9 cellular contexts compared by ENCODE assay signal in genomic region chr16:80924372-80924978, GRCh38.
DNase-seq lines count a peak whose midpoint lies in the region; ATAC-seq and TF ChIP-seq lines count a peak whose summit lies in the region.
"Had no signal": no experiment of that assay in that cellular context is flagged by ENCODE, and none has a peak within 500 bp of the region (broad histone marks: within the 10 kb centered on the region; RNA-seq: fewer than 3 reads in every experiment).

No MANE protein-coding gene starts in this region.

- peaks cover 5% of the 10 kb centered on the region for H3K36me3 Mint-ChIP-seq in Caco-2 (ENCODE audit: insufficient read depth, unreplicated experiment)
- H3K36me3 Mint-ChIP-seq in stimulated activated naive B cell treated with anti-CD40 and anti-IgM and Interleukin-4, amounts not matched to agents 10 μg/mL and 1 μg/mL and 100 μg/mL, for 72 hours, result peaks cover 0 to 5% of the 10 kb centered on the region in 2 donors
- no peaks in the 10 kb centered on the region for H3K36me3 Mint-ChIP-seq in mesothelial cell of epicardium

- H3K9me3 ChIP-seq in Caco-2, result no peaks in the 10 kb centered on the region
- no peaks in the 10 kb centered on the region for H3K9me3 ChIP-seq in Peyer's patch
- H3K9me3 ChIP-seq in adipocyte (ENCODE audit: control insufficient read depth, low read length), result no peaks in the 10 kb centered on the region

- H3K27ac Mint-ChIP-seq in Caco-2 (ENCODE audit: unreplicated experiment) (no peak overlapping the region), mesothelial cell of epicardium (no peak overlapping the region)
- H3K27ac Mint-ChIP-seq in stimulated activated naive B cell treated with anti-CD40 and anti-IgM and Interleukin-4, amounts not matched to agents 10 μg/mL and 1 μg/mL and 100 μg/mL, for 72 hours, result no peak overlapping the region

- no peak overlapping the region for H3K4me3 Mint-ChIP-seq in Caco-2 (ENCODE audit: unreplicated experiment)
- no peak overlapping the region for H3K4me3 Mint-ChIP-seq in stimulated activated naive B cell treated with anti-CD40 and anti-IgM and Interleukin-4, amounts not matched to agents 10 μg/mL and 1 μg/mL and 100 μg/mL, for 72 hours
- H3K4me3 Mint-ChIP-seq in mesothelial cell of epicardium, result no peak overlapping the region
- H3K4me3 Mint-ChIP-seq: naive B cell had no signal

- peak; percentile 15 to 55 for TF ChIP-seq CTCF in Caco-2 (IDR thresholded peaks at IDR 0.05; ENCODE audit: insufficient read depth in 1 of 2, low read depth in 1 of 2, low read length in 1 of 2, severe bottlenecking in 1 of 2, unreplicated experiment in 1 of 2)
- peak in 4 of 6 experiments; percentile 24 to 53 (median 46) for TF ChIP-seq CTCF in Peyer's patch (IDR thresholded peaks at IDR 0.05)
- TF ChIP-seq CTCF in mesothelial cell of epicardium (IDR thresholded peaks at IDR 0.05; ENCODE audit: unreplicated experiment), result no peak

- H3K4me1 Mint-ChIP-seq in Caco-2 (ENCODE audit: low read depth, unreplicated experiment) (no peaks in the 10 kb centered on the region), mesothelial cell of epicardium (peaks cover 2% of the 10 kb centered on the region)
- H3K4me1 Mint-ChIP-seq in stimulated activated naive B cell treated with anti-CD40 and anti-IgM and Interleukin-4, amounts not matched to agents 10 μg/mL and 1 μg/mL and 100 μg/mL, for 72 hours, result peaks cover 0 to 2% of the 10 kb centered on the region in 2 donors
- H3K4me1 Mint-ChIP-seq: naive B cell had no signal

- intact Hi-C loops in Caco-2 (cut with micrococcal nuclease; ENCODE audit: unreplicated experiment), result no loop called here

- H3K36me3 ChIP-seq in Caco-2 (ENCODE audit: control insufficient read depth, insufficient read depth, low read length) (no peaks in the 10 kb centered on the region), Peyer's patch (no peaks in the 10 kb centered on the region), adipocyte (ENCODE audit: control insufficient read depth, insufficient read depth, low read length, severe bottlenecking) (no peaks in the 10 kb centered on the region)

- no TSS peak for BruUV-seq in Caco-2 (replicated peaks; lab: Mats Ljungman, UMichigan)

- H3K27me3 Mint-ChIP-seq in Caco-2 (ENCODE audit: insufficient read depth, unreplicated experiment) (no peaks in the 10 kb centered on the region), mesothelial cell of epicardium (ENCODE audit: low read depth) (peaks cover 18% of the 10 kb centered on the region)
- H3K27me3 Mint-ChIP-seq in stimulated activated naive B cell treated with anti-CD40 and anti-IgM and Interleukin-4, amounts not matched to agents 10 μg/mL and 1 μg/mL and 100 μg/mL, for 72 hours, result peaks cover 23 to 39% of the 10 kb centered on the region in 2 donors

- POLR2A ChIA-PET in Caco-2 (lab: Charles Lee), result no interaction called here

- H3K9ac ChIP-seq in adipocyte (ENCODE audit: low read length), result peak overlapping the region; percentile 21

- no peak for TF ChIP-seq POLR2A in Peyer's patch (IDR thresholded peaks at IDR 0.05)

- ATAC-seq in GM21786 (IDR thresholded peaks at IDR 0.05; ENCODE audit: unreplicated experiment), result peak; percentile 80
- peak; percentile 52 to 61 for ATAC-seq in stimulated activated naive B cell treated with anti-CD40 and anti-IgM and Interleukin-4, amounts not matched to agents 10 μg/mL and 1 μg/mL and 100 μg/mL, for 72 hours (replicated peaks)

- DNase-seq in Caco-2, result peak in 1 of 2 experiments; percentile 49
- peak in 2 of 3 donors; percentile 70 to 73 for DNase-seq in Peyer's patch
- DNase-seq in adipocyte (ENCODE audit: low read depth), result peak; percentile 53
- DNase-seq in inferior parietal cortex (ENCODE audit: extremely low spot score), result peak; percentile 24
- DNase-seq in stimulated activated naive B cell treated with anti-CD40 and anti-IgM and Interleukin-4, amounts not matched to agents 10 μg/mL and 1 μg/mL and 100 μg/mL, for 72 hours, result no peak
- no peak for DNase-seq in MV-4-11 (lab: John Stamatoyannopoulos, UW)
- no peak for DNase-seq in mesothelial cell of epicardium (ENCODE audit: low spot score in 2 of 2, unreplicated experiment in 2 of 2)
- DNase-seq: naive B cell had no signal

- H3K27me3 ChIP-seq in Caco-2 (replicated peaks; ENCODE audit: control insufficient read depth, insufficient read depth, low read length) (no peaks in the 10 kb centered on the region), Peyer's patch (no peaks in the 10 kb centered on the region), adipocyte (replicated peaks; ENCODE audit: control insufficient read depth, insufficient read depth, low read length) (peaks cover 3% of the 10 kb centered on the region)

- H3K4me3 ChIP-seq in Caco-2 (ENCODE audit: low read depth, low read length) (no peak overlapping the region), Peyer's patch (no peak overlapping the region), adipocyte (ENCODE audit: low read length) (no peak overlapping the region)

- H3K27ac ChIP-seq in Peyer's patch, result no peak overlapping the region

- H3K4me1 ChIP-seq in Caco-2, result no peaks in the 10 kb centered on the region
- no peaks in the 10 kb centered on the region for H3K4me1 ChIP-seq in Peyer's patch
- no peaks in the 10 kb centered on the region for H3K4me1 ChIP-seq in adipocyte (ENCODE audit: control insufficient read depth, insufficient read depth, low read length)

- CTCF ChIA-PET in Caco-2 (lab: Charles Lee), result interaction anchor here (1.0 kb wide), 1 partner anchor 10 kb away, joined by 3 read pairs; no protein-coding TSS in a partner anchor

- H3K9me3 Mint-ChIP-seq in Caco-2 (ENCODE audit: unreplicated experiment) (peaks cover 9% of the 10 kb centered on the region), mesothelial cell of epicardium (no peaks in the 10 kb centered on the region)
- peaks cover 4 to 6% of the 10 kb centered on the region in 2 donors for H3K9me3 Mint-ChIP-seq in stimulated activated naive B cell treated with anti-CD40 and anti-IgM and Interleukin-4, amounts not matched to agents 10 μg/mL and 1 μg/mL and 100 μg/mL, for 72 hours

Comparison
In these comparisons a context has a peak if more than half of its experiments do, and no peak if none do; other contexts are left out.
1. DNase-seq: peak in Peyer's patch (2 of 3), adipocyte (single experiment) and inferior parietal cortex (single experiment); none in stimulated activated naive B cell treated with anti-CD40 and anti-IgM and Interleukin-4, amounts not matched to agents 10 μg/mL and 1 μg/mL and 100 μg/mL, for 72 hours (single experiment), MV-4-11 (single experiment) and mesothelial cell of epicardium (0 of 2).